Comparison of ENCODE assay signal across 8 cellular contexts in genomic region chr10:52729259-52730104, GRCh38. TPM values are rescaled to one million over a fixed set of nuclear protein-coding genes. Genes with fewer than 3 reads are reported as not detected.
DNase-seq lines count a peak whose midpoint lies in the region; TF ChIP-seq lines count a peak whose summit lies in the region.

No MANE protein-coding gene starts in this region.

- no peaks in the 10 kb centered on the region for H3K36me3 Mint-ChIP-seq in CD14-positive monocyte
- no peaks in the 10 kb centered on the region for H3K36me3 Mint-ChIP-seq in endodermal cell (ENCODE audit: low read depth)

- H3K79me2 ChIP-seq in GM23248 (ENCODE audit: insufficient read depth) = no peaks in the 10 kb centered on the region
- no peaks in the 10 kb centered on the region for H3K79me2 ChIP-seq in osteoblast (ENCODE audit: insufficient read depth, low read length)

- H3K27ac Mint-ChIP-seq in CD14-positive monocyte (no peak overlapping the region), endodermal cell (no peak overlapping the region)

- H3K4me3 Mint-ChIP-seq in CD14-positive monocyte (no peak overlapping the region), endodermal cell (no peak overlapping the region)

- H3K9me3 Mint-ChIP-seq in CD14-positive monocyte (peaks cover 0 to 3% (median 1%) of the 10 kb centered on the region in 7 donors), endodermal cell (peaks cover 4% of the 10 kb centered on the region)

- in situ Hi-C loops in GM23248 (cut with MboI) = loop anchor here (5.0 kb wide), 1 partner anchor 417 kb away; the partner anchor contains the start of gene DKK1

- no peak overlapping the region for H3K27ac ChIP-seq in GM23248
- H3K27ac ChIP-seq in endodermal cell (ENCODE audit: low read depth, low read length) = no peak overlapping the region
- no peak overlapping the region for H3K27ac ChIP-seq in osteoblast (ENCODE audit: low read depth, low read length)

- H3K4me1 ChIP-seq in GM23248 (ENCODE audit: insufficient read depth) (no peaks in the 10 kb centered on the region), endodermal cell (ENCODE audit: control insufficient read depth, insufficient read depth, low read length) (no peaks in the 10 kb centered on the region), osteoblast (ENCODE audit: insufficient read depth, low read length) (no peaks in the 10 kb centered on the region)

- no peaks in the 10 kb centered on the region for H3F3A ChIP-seq in GM23248 (ENCODE audit: insufficient read depth)

- H3K36me3 ChIP-seq in GM23248 (ENCODE audit: low read depth) = no peaks in the 10 kb centered on the region
- H3K36me3 ChIP-seq in endodermal cell (ENCODE audit: control insufficient read depth, insufficient read depth, low read length) = no peaks in the 10 kb centered on the region
- no peaks in the 10 kb centered on the region for H3K36me3 ChIP-seq in osteoblast (ENCODE audit: insufficient read depth, low read length)
- no peaks in the 10 kb centered on the region for H3K36me3 ChIP-seq in MG63

- 15 to 17% methylated on average over 9 of the region's 9 CpGs for WGBS in GM23248 (ENCODE audit: low coverage in 1 of 2, low lambda C conversion rate in 2 of 2, missing lambda C conversion rate in 2 of 2), 2 experiments
- 60% methylated on average over 7 to 9 of the region's 9 CpGs for WGBS in endodermal cell (ENCODE audit: insufficient coverage in 1 of 2, insufficient read length in 1 of 2), 2 experiments

- H4K20me1 ChIP-seq in GM23248 (ENCODE audit: insufficient read depth) (no peaks in the 10 kb centered on the region), osteoblast (ENCODE audit: insufficient read depth, low read length) (no peaks in the 10 kb centered on the region)

- intact Hi-C loops in CD14-positive monocyte (cut with micrococcal nuclease) = no loop called here

- H3K9ac ChIP-seq in GM23248 (0 out of 2 replicates have a peak overlapping the region, but pooled peaks have one; percentile 21), endodermal cell (ENCODE audit: extremely low read depth, low read length, poor library complexity, severe bottlenecking) (no peak overlapping the region)

- no peaks in the 10 kb centered on the region for H3K9me3 ChIP-seq in GM23248 (ENCODE audit: low read depth)
- H3K9me3 ChIP-seq in endodermal cell (ENCODE audit: control insufficient read depth, low read length) = no peaks in the 10 kb centered on the region
- H3K9me3 ChIP-seq in osteoblast (ENCODE audit: low read depth, low read length) = no peaks in the 10 kb centered on the region
- H3K9me3 ChIP-seq in MG63 = no peaks in the 10 kb centered on the region

- no peaks in the 10 kb centered on the region for H3K9me2 ChIP-seq in GM23248 (ENCODE audit: insufficient read depth)

- H3K4me1 Mint-ChIP-seq in CD14-positive monocyte = peaks cover 3% of the 10 kb centered on the region
- no peaks in the 10 kb centered on the region for H3K4me1 Mint-ChIP-seq in endodermal cell

- TF ChIP-seq CTCF in CD14-positive monocyte (IDR thresholded peaks at IDR 0.05) = peak; percentile 36
- TF ChIP-seq CTCF in endodermal cell (conservative IDR thresholded peaks at IDR 0.05) = peak; percentile 80
- peak; percentile 58 for TF ChIP-seq CTCF in osteoblast (IDR thresholded peaks at IDR 0.05; ENCODE audit: extremely low read depth, low read depth, low read length)

- peak overlapping the region; percentile 63 for H3K4me3 ChIP-seq in GM23248
- H3K4me3 ChIP-seq in endodermal cell (ENCODE audit: low read length) = no peak overlapping the region
- H3K4me3 ChIP-seq in osteoblast (ENCODE audit: insufficient read depth, low read length) = peak overlapping the region; percentile 33
- H3K4me3 ChIP-seq in MG63 = no peak overlapping the region

- H2AFZ ChIP-seq in GM23248 (peak overlapping the region; percentile 68), osteoblast (ENCODE audit: low read length) (peak overlapping the region; percentile 23)

- H3K27me3 Mint-ChIP-seq in CD14-positive monocyte (ENCODE audit: low read depth in 3 of 3) (peaks cover 0 to 2% (median 0%) of the 10 kb centered on the region in 3 donors), endodermal cell (ENCODE audit: insufficient read depth) (no peaks in the 10 kb centered on the region)

- H3K27me3 ChIP-seq in GM23248 (replicated peaks; ENCODE audit: insufficient read depth) (no peaks in the 10 kb centered on the region), endodermal cell (ENCODE audit: control insufficient read depth, insufficient read depth, low read length, poor library complexity, severe bottlenecking) (no peaks in the 10 kb centered on the region), osteoblast (ENCODE audit: insufficient read depth, low read length) (no peaks in the 10 kb centered on the region), MG63 (no peaks in the 10 kb centered on the region)

- H3K4me2 ChIP-seq in GM23248 (ENCODE audit: unreplicated experiment) (peak overlapping the region; percentile 79), osteoblast (ENCODE audit: insufficient read depth, low read length) (peak overlapping the region; percentile 59)

- DNase-seq in CD14-positive monocyte (ENCODE audit: low spot score) = no peak
- DNase-seq in GM23248 = peak; percentile 74
- DNase-seq in NCI-H748 (lab: John Stamatoyannopoulos, UW; ENCODE audit: unreplicated experiment) = peak; percentile 30
- DNase-seq in endodermal cell = no peak
- DNase-seq in osteoblast (ENCODE audit: insufficient read length, low spot score, missing footprints) = no peak
- DNase-seq in NCI-H2171 (lab: John Stamatoyannopoulos, UW) = no peak
- no peak for DNase-seq in MG63
- no peak for DNase-seq in activated T-cell treated with anti-CD3 and anti-CD28 coated beads for 4 hours

RNA-seq across cellular contexts. Expression of gene MBL2, which starts 43.1 kb away (rescaled TPM):
- polyA plus RNA-seq in CD14-positive monocyte (not detected), GM23248 (2016; fragmentation: Nextera tagmentation; extraction: Ambion mirVana) (not detected in 2 replicates)
- not detected in 2 replicates for total RNA-seq in GM23248 (2014; rRNA removed; shearing (Covaris generic))
- total RNA-seq in endodermal cell (not detected), osteoblast (under 0.01 TPM in 2 replicates)
- not detected for polyA plus RNA-seq in endodermal cell (2013, experiment 1 of 2)
- not detected for polyA plus RNA-seq in endodermal cell (2013, experiment 2 of 2)
- not detected in 2 replicates for total RNA-seq in MG63 (2014; rRNA removed; shearing (Covaris generic); ENCODE audit: low replicate concordance)

Comparison
In these comparisons a context has a peak if more than half of its experiments do, and no peak if none do; other contexts are left out.
1. DNase-seq: peak in GM23248 (single experiment) and NCI-H748 (single experiment); none in CD14-positive monocyte (single experiment), endodermal cell (single experiment), osteoblast (single experiment), NCI-H2171 (single experiment), MG63 (single experiment) and activated T-cell treated with anti-CD3 and anti-CD28 coated beads for 4 hours (single experiment).
2. H3K4me3 ChIP-seq: peak in GM23248 (single experiment) and osteoblast (single experiment); none in endodermal cell (single experiment) and MG63 (single experiment).
3. Peak in every context shown above with its lines, with median percentiles within 50 percentile points of each other: CTCF ChIP-seq.